ENCODE assay signal across 8 cellular contexts in the genomic region with DNA sequence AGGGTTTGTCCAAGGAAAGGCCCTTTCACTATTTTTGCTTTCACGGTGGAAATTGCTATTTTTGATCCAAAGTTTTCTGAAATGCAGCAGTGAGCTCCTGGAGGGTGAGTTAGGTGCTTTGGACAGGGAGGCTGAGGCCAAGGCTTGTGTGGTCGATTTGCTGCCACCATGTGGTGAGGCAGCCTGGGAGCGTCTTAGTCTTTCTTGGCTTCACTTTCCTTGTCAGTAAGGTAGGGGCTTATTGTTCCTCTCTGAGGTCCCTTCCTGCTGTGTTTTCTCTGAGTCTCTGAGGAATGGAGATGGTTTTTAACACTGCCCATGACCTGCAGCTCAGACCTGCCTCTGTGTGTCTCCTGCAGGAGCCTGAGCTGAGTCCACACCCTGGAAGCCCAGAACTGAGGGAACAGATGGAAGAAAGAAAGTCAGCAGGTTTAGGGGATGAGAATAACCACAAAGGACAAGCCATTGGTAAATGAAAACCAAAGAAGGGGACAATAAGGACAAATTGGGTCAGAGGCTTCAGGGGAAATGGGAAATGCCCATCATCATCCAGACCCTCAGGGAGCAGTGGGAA. TPM values are rescaled to one million over a fixed set of nuclear protein-coding genes. Genes with fewer than 3 reads are reported as not detected.
DNase-seq lines count a peak whose midpoint lies in the region; ATAC-seq and TF ChIP-seq lines count a peak whose summit lies in the region.

No MANE protein-coding gene starts in this region.

- peak; percentile 80 for TF ChIP-seq CTCF in HFF-Myc (IDR thresholded peaks at IDR 0.05; ENCODE audit: low read depth, low read length, missing control alignments)
- TF ChIP-seq CTCF in fibroblast of the aortic adventitia (IDR thresholded peaks at IDR 0.05; ENCODE audit: insufficient read depth, low read length): peak; percentile 76

- no peak overlapping the region for H3K4me3 Mint-ChIP-seq in stimulated activated effector memory CD8-positive, alpha-beta T cell treated with anti-CD3 and anti-CD28 coated beads, Interleukin-12 subunit alpha, Interleukin-12 subunit beta, amount 100 ng/mL, for 72 hours

- peak; percentile 62 for DNase-seq in D341Med (ENCODE audit: low spot score)
- no peak for DNase-seq in HFF-Myc (ENCODE audit: extremely low read depth, low read depth)
- DNase-seq in UCSD-AML1 (lab: John Stamatoyannopoulos, UW; ENCODE audit: unreplicated experiment): peak; percentile 43
- DNase-seq in fibroblast of the aortic adventitia (ENCODE audit: low read depth): peak; percentile 49
- no peak for DNase-seq in stimulated activated effector memory CD8-positive, alpha-beta T cell treated with anti-CD3 and anti-CD28 coated beads, Interleukin-12 subunit alpha, Interleukin-12 subunit beta, amount 100 ng/mL, for 72 hours (ENCODE audit: low spot score in 2 of 2)
- DNase-seq in NCI-H510A treated with DMSO at 0.1 percent for 48 hours (lab: John Stamatoyannopoulos, UW): no peak
- no peak for DNase-seq in NCI-H1048 (lab: John Stamatoyannopoulos, UW)

- peak overlapping the region; percentile 20 for H3K27ac Mint-ChIP-seq in stimulated activated effector memory CD8-positive, alpha-beta T cell treated with anti-CD3 and anti-CD28 coated beads, Interleukin-12 subunit alpha, Interleukin-12 subunit beta, amount 100 ng/mL, for 72 hours

- H3K4me3 ChIP-seq in HFF-Myc (replicated peaks; ENCODE audit: low read depth, low read length): no peak overlapping the region
- H3K4me3 ChIP-seq in fibroblast of the aortic adventitia (ENCODE audit: low read depth, low read length): no peak overlapping the region

- peak; percentile 45 for ATAC-seq in stimulated activated effector memory CD8-positive, alpha-beta T cell treated with anti-CD3 and anti-CD28 coated beads, Interleukin-12 subunit alpha, Interleukin-12 subunit beta, amount 100 ng/mL, for 72 hours
- no peak for ATAC-seq in HG03354 (IDR thresholded peaks at IDR 0.05; ENCODE audit: poor library complexity, severe bottlenecking, unreplicated experiment)

- no peaks in the 10 kb centered on the region for H3K36me3 Mint-ChIP-seq in stimulated activated effector memory CD8-positive, alpha-beta T cell treated with anti-CD3 and anti-CD28 coated beads, Interleukin-12 subunit alpha, Interleukin-12 subunit beta, amount 100 ng/mL, for 72 hours

- H3K4me1 Mint-ChIP-seq in stimulated activated effector memory CD8-positive, alpha-beta T cell treated with anti-CD3 and anti-CD28 coated beads, Interleukin-12 subunit alpha, Interleukin-12 subunit beta, amount 100 ng/mL, for 72 hours: peaks cover 5% of the 10 kb centered on the region

- no peaks in the 10 kb centered on the region for H3K9me3 Mint-ChIP-seq in stimulated activated effector memory CD8-positive, alpha-beta T cell treated with anti-CD3 and anti-CD28 coated beads, Interleukin-12 subunit alpha, Interleukin-12 subunit beta, amount 100 ng/mL, for 72 hours

RNA-seq across cellular contexts. Expression of a gene that starts 20.1 kb away (rescaled TPM):
- 271 and 340 TPM in 2 replicates for total RNA-seq in fibroblast of the aortic adventitia (ENCODE audit: low replicate concordance)

RNA-seq across cellular contexts. Expression of a gene that starts 23.1 kb away (rescaled TPM):
- 28.9 and 381 TPM in 2 replicates for total RNA-seq in fibroblast of the aortic adventitia (ENCODE audit: low replicate concordance)

Comparison
In these comparisons a context has a peak if more than half of its experiments do, and no peak if none do; other contexts are left out.
1. DNase-seq: peak in D341Med (single experiment), UCSD-AML1 (single experiment) and fibroblast of the aortic adventitia (single experiment); none in HFF-Myc (single experiment), stimulated activated effector memory CD8-positive, alpha-beta T cell treated with anti-CD3 and anti-CD28 coated beads, Interleukin-12 subunit alpha, Interleukin-12 subunit beta, amount 100 ng/mL, for 72 hours (0 of 2), NCI-H510A treated with DMSO at 0.1 percent for 48 hours (single experiment) and NCI-H1048 (single experiment).